Comparison of ENCODE assay signal across 9 cellular contexts in genomic region chr1:228964178-228964819, GRCh38.
DNase-seq lines count a peak whose midpoint lies in the region; ATAC-seq and TF ChIP-seq lines count a peak whose summit lies in the region.
"Had no signal": no experiment of that assay in that cellular context is flagged by ENCODE, and none has a peak within 500 bp of the region (broad histone marks: within the 10 kb centered on the region; RNA-seq: fewer than 3 reads in every experiment).

No MANE protein-coding gene starts in this region.

- intact Hi-C loops in colonic mucosa (cut with DNase I) (no loop called here), left lung (cut with DNase I) (no loop called here), transverse colon (cut with DNase I; ENCODE audit: low total_unique reads) (no loop called here), spleen (cut with DNase I; ENCODE audit: low total_unique reads) (no loop called here)

- TF ChIP-seq POLR2A in transverse colon (IDR thresholded peaks at IDR 0.05) (no peak), spleen (IDR thresholded peaks at IDR 0.05) (no peak)

- H3K4me1 ChIP-seq in colonic mucosa (no peaks in the 10 kb centered on the region), left lung (peaks cover 8 to 14% of the 10 kb centered on the region in 2 donors), transverse colon (peaks cover 0 to 6% (median 2%) of the 10 kb centered on the region in 4 donors), spleen (peaks cover 0 to 13% (median 0%) of the 10 kb centered on the region in 6 donors)

- peak; percentile 84 for ATAC-seq in left lung
- ATAC-seq in HG03175 (IDR thresholded peaks at IDR 0.05; ENCODE audit: unreplicated experiment), result no peak
- no peak for ATAC-seq in GM18517 (IDR thresholded peaks at IDR 0.05; ENCODE audit: unreplicated experiment)

- in situ Hi-C loops in transverse colon (cut with MboI; ENCODE audit: low pct_ligation_motif_present in 1 of 4, low pct_unique_long_range_greater_than_20kb in 1 of 4, low sequenced_read_pairs in 3 of 4), result no loop called here

- no peak for TF ChIP-seq CTCF in colonic mucosa (IDR thresholded peaks at IDR 0.05)
- TF ChIP-seq CTCF in left lung (IDR thresholded peaks at IDR 0.05), result no peak
- no peak for TF ChIP-seq CTCF in transverse colon (IDR thresholded peaks at IDR 0.05)
- TF ChIP-seq CTCF in spleen (IDR thresholded peaks at IDR 0.05 in 8 of 11, conservative IDR thresholded peaks at IDR 0.05 in 3 of 11), result no peak

- H3K9ac ChIP-seq in colonic mucosa (ENCODE audit: low read depth in 2 of 2, low read length in 2 of 2), result no peak overlapping the region

- TF ChIP-seq EP300 in transverse colon (IDR thresholded peaks at IDR 0.05; ENCODE audit: low read depth), result no peak

- no peak overlapping the region for H3K4me3 ChIP-seq in colonic mucosa
- H3K4me3 ChIP-seq in left lung, result no peak overlapping the region
- no peak overlapping the region for H3K4me3 ChIP-seq in transverse colon
- no peak overlapping the region for H3K4me3 ChIP-seq in spleen

- peak overlapping the region; percentile 36 for H3K27ac ChIP-seq in colonic mucosa
- peak overlapping the region; percentile 29 to 48 for H3K27ac ChIP-seq in left lung
- H3K27ac ChIP-seq in transverse colon, result peak overlapping the region; percentile 46 to 76 (median 52)
- H3K27ac ChIP-seq in spleen, result no peak overlapping the region

- H3K36me3 ChIP-seq in colonic mucosa (no peaks in the 10 kb centered on the region), left lung (no peaks in the 10 kb centered on the region), transverse colon (no peaks in the 10 kb centered on the region), spleen (no peaks in the 10 kb centered on the region)

- no peaks in the 10 kb centered on the region for H3K9me3 ChIP-seq in colonic mucosa
- no peaks in the 10 kb centered on the region for H3K9me3 ChIP-seq in left lung
- H3K9me3 ChIP-seq in transverse colon, result no peaks in the 10 kb centered on the region
- no peaks in the 10 kb centered on the region for H3K9me3 ChIP-seq in spleen

- DNase-seq in HS-5 (ENCODE audit: low read depth) (peak; percentile 85), colonic mucosa (no peak), left lung (no peak), transverse colon (peak; percentile 19), spleen (no peak)
- no peak for DNase-seq in activated CD4-positive, CD25-positive, alpha-beta regulatory T cell treated with anti-CD3 and anti-CD28 coated beads, Interleukin-2, amount 50 U/mL, for 72 hours
- DNase-seq: NCI-H1930 had no signal

- 53 to 80% methylated on average over 1 to 5 of the region's 5 CpGs for WGBS in transverse colon (ENCODE audit: low coverage in 1 of 2), 2 donors
- 75 to 87% (median 86%) methylated on average over 5 of the region's 5 CpGs for WGBS in spleen, 5 donors

- no peaks in the 10 kb centered on the region for H3K27me3 ChIP-seq in colonic mucosa
- H3K27me3 ChIP-seq in left lung, result no peaks in the 10 kb centered on the region
- H3K27me3 ChIP-seq in transverse colon, result no peaks in the 10 kb centered on the region
- no peaks in the 10 kb centered on the region for H3K27me3 ChIP-seq in spleen (replicated peaks in 1 of 7)

Comparison
In these comparisons a context has a peak if more than half of its experiments do, and no peak if none do; other contexts are left out.
1. DNase-seq: peak in HS-5 (single experiment) and transverse colon (single experiment); none in colonic mucosa (single experiment), left lung (0 of 2), spleen (single experiment) and activated CD4-positive, CD25-positive, alpha-beta regulatory T cell treated with anti-CD3 and anti-CD28 coated beads, Interleukin-2, amount 50 U/mL, for 72 hours (single experiment).
2. H3K27ac ChIP-seq: peak in colonic mucosa (single experiment), left lung (2 of 2) and transverse colon (4 of 4); none in spleen (0 of 8).